Comparison of ENCODE assay signal across 2 cellular contexts in the genomic region with DNA sequence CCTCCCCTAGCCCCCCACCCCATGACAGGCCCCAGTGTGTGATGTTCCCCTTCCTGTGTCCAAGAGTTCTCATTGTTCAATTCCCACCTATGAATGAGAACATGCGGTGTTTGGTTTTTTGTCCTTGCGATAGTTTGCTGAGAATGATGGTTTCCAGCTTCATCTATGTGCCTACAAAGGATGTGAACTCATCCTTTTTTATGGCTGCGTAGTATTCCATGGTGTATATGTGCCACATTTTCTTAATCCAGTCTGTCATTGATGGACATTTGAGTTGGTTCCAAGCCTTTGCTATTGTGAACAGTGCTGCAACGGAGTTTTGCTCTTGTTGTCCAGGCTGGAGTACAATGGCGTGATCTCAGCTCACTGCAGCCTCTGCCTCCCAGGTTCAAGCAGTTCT. TPM values are rescaled to one million over a fixed set of nuclear protein-coding genes. Genes with fewer than 3 reads are reported as not detected.
"Had no signal": no experiment of that assay in that cellular context is flagged by ENCODE, and none has a peak within 500 bp of the region (broad histone marks: within the 10 kb centered on the region; RNA-seq: fewer than 3 reads in every experiment).

No MANE protein-coding gene starts in this region.

RNA-seq across cellular contexts. Expression of gene SHOX2, which starts 16.5 kb away (rescaled TPM):
- total RNA-seq: Peyer's patch, T-cell had no signal
